ENCODE assay signal across 23 cellular contexts in the genomic region with DNA sequence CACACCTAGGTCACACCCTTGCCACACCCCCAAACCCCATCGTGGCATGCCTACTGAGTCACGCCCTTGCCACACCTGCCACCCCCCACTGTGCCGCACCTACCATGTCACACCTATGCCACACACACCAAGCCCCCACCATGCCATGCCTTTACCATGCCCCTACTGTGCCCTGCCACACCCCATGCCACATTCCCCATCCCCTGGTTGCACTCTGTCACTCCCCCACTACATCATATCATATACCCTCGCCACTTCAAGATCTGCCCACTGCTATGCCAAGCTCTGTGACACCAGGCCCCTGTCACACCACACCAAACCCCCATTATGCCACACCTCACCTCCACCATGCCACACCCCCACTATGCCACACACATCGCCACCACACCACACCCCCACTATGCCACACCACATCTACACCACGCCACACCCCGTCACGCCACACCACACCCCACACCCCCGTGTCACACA.
"Had no signal": no experiment of that assay in that cellular context is flagged by ENCODE, and none has a peak within 500 bp of the region (broad histone marks: within the 10 kb centered on the region; RNA-seq: fewer than 3 reads in every experiment).

No MANE protein-coding gene starts in this region.

- ATAC-seq: K562 had no signal

- H3K27me3 ChIP-seq: SJSA1 had no signal

- DNase-seq: Kasumi-1, MM.1S, NCI-H1092 treated with DMSO at 0.1 percent for 48 hours, NCI-H1436, NCI-H187, NCI-H2029, NCI-H2081 treated with DMSO at 0.1 percent for 48 hours, NCI-H226, NCI-H446, NCI-H510A, NCI-H524 treated with DMSO at 0.1 percent for 48 hours, NCI-H69, NCI-H774, Right ventricle myocardium superior, RPMI8226, SIG-M5 had no signal

- H3K4me2 ChIP-seq: KMS-11 had no signal

- H3K9me3 ChIP-seq: SJSA1 had no signal

- H3K9ac ChIP-seq: KMS-11 had no signal

- FAIRE-seq: HTR-8/SVneo, K562, RCC 7860 had no signal

- H3K36me3 ChIP-seq: SJSA1 had no signal

- H3K27ac ChIP-seq: HL-60, KMS-11, SJSA1, SK-N-MC had no signal

- H3K4me3 ChIP-seq: K562, SJSA1, SK-N-MC had no signal
